17 cellular contexts compared by ENCODE assay signal in genomic region chr7:130150587-130150986, GRCh38. TPM values are rescaled to one million over a fixed set of nuclear protein-coding genes. Genes with fewer than 3 reads are reported as not detected.
A peak's percentile ranks its signal among the peaks of the same experiment; 100 is the strongest.
DNase-seq lines count a peak whose midpoint lies in the region; ATAC-seq, FAIRE-seq and TF ChIP-seq lines count a peak whose summit lies in the region.
"Had no signal": no experiment of that assay in that cellular context is flagged by ENCODE, and none has a peak within 500 bp of the region (broad histone marks: within the 10 kb centered on the region; RNA-seq: fewer than 3 reads in every experiment).

No MANE protein-coding gene starts in this region.

- no peak for FAIRE-seq in GM12878 (lab: Jason Lieb, UNC)
- FAIRE-seq: G401.6 had no signal

- SMC1A ChIA-PET in GM12878 (lab: Charles Lee; ENCODE audit: uncharacterized antibody, unreplicated experiment) = interaction anchor here (1.6 kb wide), 1 partner anchor 81 kb away, joined by 3 read pairs; the partner anchor contains the start of gene KLHDC10

- H4K20me1 ChIP-seq in GM23338 (replicated peaks; ENCODE audit: insufficient read depth) = no peaks in the 10 kb centered on the region
- H4K20me1 ChIP-seq in GM12878 (ENCODE audit: control insufficient read depth, insufficient read depth) = no peaks in the 10 kb centered on the region

- intact Hi-C loops in GM12878 (cut with micrococcal nuclease; ENCODE audit: unreplicated experiment) = no loop called here

- no peaks in the 10 kb centered on the region for H3K27me3 ChIP-seq in GM23338 (ENCODE audit: insufficient read depth)
- no peaks in the 10 kb centered on the region for H3K27me3 ChIP-seq in GM12878 (replicated peaks in 1 of 2; ENCODE audit: control insufficient read depth in 2 of 2, insufficient read depth in 2 of 2, low read length in 1 of 2)

- H3K4me3 Mint-ChIP-seq in activated CD4-positive, alpha-beta T cell treated with anti-CD3 and anti-CD28 coated beads, Interleukin-2, amount 10 ng/mL, durations not matched to agents 7 days and 5 days = no peak overlapping the region
- no peak overlapping the region for H3K4me3 Mint-ChIP-seq in GM23338
- no peak overlapping the region for H3K4me3 Mint-ChIP-seq in osteocyte (ENCODE audit: unreplicated experiment)
- H3K4me3 Mint-ChIP-seq: natural killer cell had no signal

- H3K4me3 ChIP-seq in GM23338 (no peak overlapping the region), GM12878 (no peak overlapping the region)

- WGBS in GM12878 (ENCODE audit: insufficient coverage, insufficient replicate concordance, low lambda C conversion rate, missing lambda C conversion rate) = 24% methylated on average over 11 of the region's 11 CpGs

- no peak overlapping the region for H3K9ac ChIP-seq in GM12878 (ENCODE audit: control insufficient read depth, insufficient read depth, low read length)

- H3K9me3 Mint-ChIP-seq in activated CD4-positive, alpha-beta T cell treated with anti-CD3 and anti-CD28 coated beads, Interleukin-2, amount 10 ng/mL, durations not matched to agents 7 days and 5 days = peaks cover 2% of the 10 kb centered on the region
- H3K9me3 Mint-ChIP-seq in GM23338 = peaks cover 2% of the 10 kb centered on the region; the same call in 2 of the 3 replicates
- no peaks in the 10 kb centered on the region for H3K9me3 Mint-ChIP-seq in osteocyte (ENCODE audit: unreplicated experiment)
- H3K9me3 Mint-ChIP-seq: natural killer cell had no signal

- H3K36me3 Mint-ChIP-seq in activated CD4-positive, alpha-beta T cell treated with anti-CD3 and anti-CD28 coated beads, Interleukin-2, amount 10 ng/mL, durations not matched to agents 7 days and 5 days (ENCODE audit: low read depth) = no peaks in the 10 kb centered on the region
- H3K36me3 Mint-ChIP-seq in GM23338 (ENCODE audit: low read depth) (peaks cover 3% of the 10 kb centered on the region; the same call in 1 of the 3 replicates), osteocyte (ENCODE audit: unreplicated experiment) (peaks cover 2% of the 10 kb centered on the region)
- H3K36me3 Mint-ChIP-seq: natural killer cell had no signal

- peak overlapping the region; percentile 72; the same call in 1 of the 2 replicates for H2AFZ ChIP-seq in GM23338
- peak overlapping the region; percentile 62 for H2AFZ ChIP-seq in GM12878 (ENCODE audit: control insufficient read depth, low read depth, low read length)

- peak; percentile 61 for ATAC-seq in GM23338
- ATAC-seq in GM12878 = peak; percentile 49
- ATAC-seq in GM19035 (IDR thresholded peaks at IDR 0.05; ENCODE audit: unreplicated experiment) = no peak
- no peak for ATAC-seq in HG03565 (IDR thresholded peaks at IDR 0.05; ENCODE audit: unreplicated experiment)
- ATAC-seq: natural killer cell, Panc1 had no signal

- H3K4me2 ChIP-seq in GM23338 (no peak overlapping the region), GM12878 (ENCODE audit: control insufficient read depth, insufficient read depth) (peak overlapping the region; percentile 58)

- H3K27me3 Mint-ChIP-seq in activated CD4-positive, alpha-beta T cell treated with anti-CD3 and anti-CD28 coated beads, Interleukin-2, amount 10 ng/mL, durations not matched to agents 7 days and 5 days = peaks cover 10% of the 10 kb centered on the region
- peaks cover 15% of the 10 kb centered on the region for H3K27me3 Mint-ChIP-seq in GM23338 (ENCODE audit: insufficient read depth, low read depth, poor library complexity)
- no peaks in the 10 kb centered on the region for H3K27me3 Mint-ChIP-seq in osteocyte (ENCODE audit: unreplicated experiment)

- H3K4me1 ChIP-seq in GM23338 (ENCODE audit: insufficient read depth) (no peaks in the 10 kb centered on the region), GM12878 (ENCODE audit: control insufficient read depth, insufficient read depth, low read length) (peaks cover 32% of the 10 kb centered on the region)

- BruUV-seq in GM12878 (replicated peaks; lab: Mats Ljungman, UMichigan) = no TSS peak

- no peak for TF ChIP-seq RAD21 in GM12878 (IDR thresholded peaks at IDR 0.05; ENCODE audit: insufficient read depth, low read depth, low read length)

- H3K36me3 ChIP-seq in GM23338 (ENCODE audit: insufficient read depth) (no peaks in the 10 kb centered on the region), GM12878 (ENCODE audit: control insufficient read depth in 2 of 2, insufficient read depth in 2 of 2, low read length in 1 of 2) (no peaks in the 10 kb centered on the region)

- no peaks in the 10 kb centered on the region for H3K4me1 Mint-ChIP-seq in activated CD4-positive, alpha-beta T cell treated with anti-CD3 and anti-CD28 coated beads, Interleukin-2, amount 10 ng/mL, durations not matched to agents 7 days and 5 days
- H3K4me1 Mint-ChIP-seq in GM23338 = peaks cover 3% of the 10 kb centered on the region; the same call in 2 of the 3 replicates
- peaks cover 6% of the 10 kb centered on the region for H3K4me1 Mint-ChIP-seq in osteocyte (ENCODE audit: unreplicated experiment)

- TF ChIP-seq EP300 in GM12878 (IDR thresholded peaks at IDR 0.05; ENCODE audit: borderline replicate concordance in 1 of 2, control insufficient read depth in 1 of 2, low read depth in 2 of 2, low read length in 2 of 2) = no peak

- CTCF ChIA-PET in activated CD4-positive, alpha-beta T cell treated with anti-CD3 and anti-CD28 coated beads, Interleukin-2, amount 10 ng/mL, durations not matched to agents 7 days and 5 days (lab: Charles Lee) = interaction anchor here (0.7 kb wide), 1 partner anchor 71 kb away, joined by 4 read pairs; no protein-coding TSS in a partner anchor
- CTCF ChIA-PET in GM12878 (lab: Yijun Ruan, JAX) = no interaction called here

- in situ Hi-C loops in GM12878 (cut with MboI) = no loop called here

- H3K79me2 ChIP-seq in GM23338 (replicated peaks; ENCODE audit: insufficient read depth) (no peaks in the 10 kb centered on the region), GM12878 (ENCODE audit: control insufficient read depth, insufficient read depth, low read length) (no peaks in the 10 kb centered on the region)

- DNase-seq in activated CD4-positive, alpha-beta T cell treated with anti-CD3 and anti-CD28 coated beads, Interleukin-2, amount 10 ng/mL, durations not matched to agents 7 days and 5 days = no peak
- DNase-seq in activated CD4-positive, alpha-beta T cell treated with anti-CD3 and anti-CD28 coated beads for 4 hours = no peak
- DNase-seq in GM23338 (ENCODE audit: low spot score) (peak; percentile 65), GM12878 (ENCODE audit: low read depth, low spot score) (no peak), osteocyte (ENCODE audit: extremely low spot score, unreplicated experiment) (peak; percentile 59), NCI-H2081 treated with DMSO at 0.1 percent for 48 hours (lab: John Stamatoyannopoulos, UW) (no peak)
- DNase-seq: activated CD8-positive, alpha-beta memory T cell treated with anti-CD3 and anti-CD28 coated beads for 24 hours; IMR-90; natural killer cell; NCI-H748 treated with DMSO at 0.1 percent for 48 hours; stimulated activated CD4-positive, alpha-beta T cell treated with anti-CD3 and anti-CD28 coated beads, Interleukin-15, amount 100 ng/mL, for 24 hours had no signal

- H3K9me3 ChIP-seq in GM12878 (replicated peaks; ENCODE audit: control insufficient read depth, insufficient read depth, low read length) = peaks cover 5% of the 10 kb centered on the region

- POLR2A ChIA-PET in activated CD4-positive, alpha-beta T cell treated with anti-CD3 and anti-CD28 coated beads, Interleukin-2, amount 10 ng/mL, durations not matched to agents 7 days and 5 days (lab: Charles Lee) = no interaction called here
- POLR2A ChIA-PET in GM12878 (lab: Charles Lee) = interaction anchor here (0.7 kb wide), 1 partner anchor 35 kb away, joined by 3 read pairs; no protein-coding TSS in a partner anchor

- no peaks in the 10 kb centered on the region for H3K9me2 ChIP-seq in GM23338 (ENCODE audit: insufficient read depth)

- H3K27ac Mint-ChIP-seq in activated CD4-positive, alpha-beta T cell treated with anti-CD3 and anti-CD28 coated beads, Interleukin-2, amount 10 ng/mL, durations not matched to agents 7 days and 5 days = peak overlapping the region; percentile 41
- H3K27ac Mint-ChIP-seq in GM23338 (peak overlapping the region; percentile 81; the same call in 1 of the 2 replicates), osteocyte (ENCODE audit: unreplicated experiment) (no peak overlapping the region)

- no peak for TF ChIP-seq CTCF in GM23338 (conservative IDR thresholded peaks at IDR 0.05; ENCODE audit: low read depth in 2 of 2)
- TF ChIP-seq CTCF in GM12878 (IDR thresholded peaks at IDR 0.05 in 2 of 3, conservative IDR thresholded peaks at IDR 0.05 in 1 of 3; ENCODE audit: control insufficient read depth in 2 of 3, extremely low read depth in 1 of 3, insufficient read depth in 1 of 3, low read depth in 3 of 3, low read length in 3 of 3) = no peak
- TF ChIP-seq CTCF in osteocyte (IDR thresholded peaks at IDR 0.05) = no peak

- H3F3A ChIP-seq in GM23338 (replicated peaks; ENCODE audit: low read depth) = no peaks in the 10 kb centered on the region

- no peak for TF ChIP-seq POLR2A in GM12878 (IDR thresholded peaks at IDR 0.05; ENCODE audit: low read depth, low read length)

- no peak overlapping the region for H3K27ac ChIP-seq in GM23338 (ENCODE audit: low read depth)
- peak overlapping the region; percentile 44; the same call in 1 of the 2 replicates for H3K27ac ChIP-seq in GM12878 (ENCODE audit: control insufficient read depth, insufficient read depth)

- RAD21 ChIA-PET in GM12878 (lab: Charles Lee; ENCODE audit: unreplicated experiment) = no interaction called here

RNA-seq across cellular contexts. Expression of gene TMEM209, which starts 54.6 kb away (rescaled TPM):
- total RNA-seq in activated CD4-positive, alpha-beta T cell treated with anti-CD3 and anti-CD28 coated beads, Interleukin-2, amount 10 ng/mL, durations not matched to agents 7 days and 5 days = 10 to 100 TPM; 41.6 to 46.6 TPM
- total RNA-seq in GM23338 (2014; rRNA removed; shearing (Covaris generic)) = 18.6 and 23.6 TPM in 2 replicates
- 21.3 and 26.2 TPM in 2 replicates for polyA plus RNA-seq in GM23338 (2016; fragmentation: Nextera tagmentation; extraction: Ambion mirVana)
- total RNA-seq in GM12878 (2013; cell fraction: nucleolus; rRNA removed) = 63.2 and 64.0 TPM in 2 replicates
- 22.1 and 24.6 TPM in 2 replicates for total RNA-seq in GM12878 (2014; rRNA removed)
- total RNA-seq in GM12878 (2014; rRNA removed; fragmentation: Illumina TruSeq; extraction: Trizol) = 35.9 and 37.7 TPM in 2 replicates
- 36.6 and 36.7 TPM in 2 replicates for total RNA-seq in GM12878 (2021)
- 18.6 TPM for polyA plus RNA-seq in GM12878 (2011; ENCODE audit: low read depth)
- 41.2 and 43.4 TPM in 2 replicates for polyA plus RNA-seq in GM12878 (2011; rRNA removed)
- polyA plus RNA-seq in GM12878 (2011; cell fraction: cytosol; rRNA removed) = 31.2 and 36.6 TPM in 2 replicates
- 18.8 and 21.4 TPM in 2 replicates for polyA plus RNA-seq in GM12878 (2011; cell fraction: nucleus; rRNA removed)
- polyA plus RNA-seq in GM12878 (2012) = 13.4 and 21.7 TPM in 2 replicates
- 35.0 and 48.6 TPM in 2 replicates for polyA plus RNA-seq in GM12878 (2014; fragmentation: Illumina TruSeq; extraction: Trizol)
- 10 to 100 TPM; 22.2 to 38.2 TPM for polyA plus RNA-seq in GM12878 (2014; fragmentation: Nextera tagmentation; extraction: Ambion mirVana)
- polyA plus RNA-seq in GM12878 (2014; rRNA removed) = 20.6 and 22.7 TPM in 2 replicates
- 10 to 100 TPM; 33.8 to 35.3 TPM for polyA plus RNA-seq in GM12878 (2016; fragmentation: Nextera tagmentation; extraction: Ambion mirVana)
- 91.2 and 99.8 TPM in 2 replicates for polyA minus RNA-seq in GM12878 (2011; rRNA and poly(A)+ RNA removed)
- polyA minus RNA-seq in GM12878 (2011; cell fraction: cytosol; rRNA and poly(A)+ RNA removed) = 24.1 and 27.6 TPM in 2 replicates
- polyA minus RNA-seq in GM12878 (2011; cell fraction: nucleus; rRNA and poly(A)+ RNA removed) = 23.9 and 40.3 TPM in 2 replicates
- 22.7 and 23.4 TPM in 2 replicates for total RNA-seq in osteocyte

RNA-seq across cellular contexts. Expression of gene SSMEM1, which starts 57.1 kb away (rescaled TPM):
- not detected for total RNA-seq in activated CD4-positive, alpha-beta T cell treated with anti-CD3 and anti-CD28 coated beads, Interleukin-2, amount 10 ng/mL, durations not matched to agents 7 days and 5 days
- not detected in 2 replicates for total RNA-seq in GM23338 (2014; rRNA removed; shearing (Covaris generic))
- polyA plus RNA-seq in GM23338 (2016; fragmentation: Nextera tagmentation; extraction: Ambion mirVana) (not detected in 2 replicates), GM12878 (2011; rRNA removed) (not detected in 2 replicates), GM12878 (2014; fragmentation: Illumina TruSeq; extraction: Trizol) (not detected in 2 replicates), GM12878 (2014; fragmentation: Nextera tagmentation; extraction: Ambion mirVana) (not detected), GM12878 (2014; rRNA removed) (not detected in 2 replicates), GM12878 (2016; fragmentation: Nextera tagmentation; extraction: Ambion mirVana) (not detected)
- total RNA-seq in GM12878 (2013; cell fraction: nucleolus; rRNA removed) = not detected in 2 replicates
- total RNA-seq in GM12878 (2014; rRNA removed) (not detected in 2 replicates), GM12878 (2014; rRNA removed; fragmentation: Illumina TruSeq; extraction: Trizol) (not detected in 2 replicates), GM12878 (2021) (not detected in 2 replicates), osteocyte (not detected in 2 replicates)
- not detected for polyA plus RNA-seq in GM12878 (2011; ENCODE audit: low read depth)
- polyA plus RNA-seq in GM12878 (2011; cell fraction: cytosol; rRNA removed) = not detected in 2 replicates
- polyA plus RNA-seq in GM12878 (2011; cell fraction: nucleus; rRNA removed) = not detected in 2 replicates
- polyA plus RNA-seq in GM12878 (2012) = not detected in 2 replicates
- polyA minus RNA-seq in GM12878 (2011; rRNA and poly(A)+ RNA removed) = not detected in 2 replicates
- polyA minus RNA-seq in GM12878 (2011; cell fraction: cytosol; rRNA and poly(A)+ RNA removed) = not detected in 2 replicates
- polyA minus RNA-seq in GM12878 (2011; cell fraction: nucleus; rRNA and poly(A)+ RNA removed) = not detected in 2 replicates
- total RNA-seq: cerebellum, IMR-90, liver, natural killer cell had no signal
- polyA plus RNA-seq: liver had no signal

Comparison
In these comparisons a context has a peak if more than half of its experiments do, and no peak if none do; other contexts are left out.
1. DNase-seq: peak in GM23338 (single experiment) and osteocyte (single experiment); none in activated CD4-positive, alpha-beta T cell treated with anti-CD3 and anti-CD28 coated beads, Interleukin-2, amount 10 ng/mL, durations not matched to agents 7 days and 5 days (single experiment), activated CD4-positive, alpha-beta T cell treated with anti-CD3 and anti-CD28 coated beads for 4 hours (0 of 2), GM12878 (single experiment) and NCI-H2081 treated with DMSO at 0.1 percent for 48 hours (single experiment).
2. ATAC-seq: peak in GM23338 (single experiment) and GM12878 (single experiment); none in GM19035 (single experiment) and HG03565 (single experiment).